Comparison of ENCODE assay signal across 1 cellular context in the genomic region with DNA sequence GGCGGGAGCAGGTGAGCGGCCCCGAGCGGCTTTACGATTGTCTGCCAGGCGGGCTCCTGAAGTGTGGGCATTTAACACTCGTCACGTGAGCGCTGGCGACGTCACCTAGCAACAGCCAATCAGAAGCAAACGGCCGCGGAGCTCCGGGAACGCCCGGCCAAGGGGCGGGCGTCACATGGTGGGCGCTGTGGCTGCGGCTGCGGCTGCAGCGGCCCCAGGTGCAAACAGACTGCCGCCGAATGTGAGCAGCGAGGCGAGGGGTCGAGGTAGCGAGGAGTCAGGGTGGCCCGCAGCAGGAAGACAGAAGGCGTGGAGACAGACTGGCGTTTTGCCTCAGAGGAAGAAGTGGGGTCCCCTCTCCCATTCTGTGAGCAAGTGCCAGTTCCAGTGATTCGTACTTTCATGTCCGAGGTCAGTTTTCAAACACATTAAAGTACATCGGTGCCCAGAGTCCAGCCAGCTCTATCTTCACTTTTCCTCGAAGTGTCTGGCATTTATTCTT.
A peak's percentile ranks its signal among the peaks of the same experiment; 100 is the strongest.
TF ChIP-seq lines count a peak whose summit lies in the region.

A gene (minus strand): TSS at position 43 of the 502 bp plus-strand sequence. CDS start 362 bp downstream, outside the sequence.

TF ChIP-seq in WTC11, 78 proteins besides CTCF, POLR2A, EP300 and RAD21 (continued from another document and continues in another):
- TF ChIP-seq, protein P1, sequence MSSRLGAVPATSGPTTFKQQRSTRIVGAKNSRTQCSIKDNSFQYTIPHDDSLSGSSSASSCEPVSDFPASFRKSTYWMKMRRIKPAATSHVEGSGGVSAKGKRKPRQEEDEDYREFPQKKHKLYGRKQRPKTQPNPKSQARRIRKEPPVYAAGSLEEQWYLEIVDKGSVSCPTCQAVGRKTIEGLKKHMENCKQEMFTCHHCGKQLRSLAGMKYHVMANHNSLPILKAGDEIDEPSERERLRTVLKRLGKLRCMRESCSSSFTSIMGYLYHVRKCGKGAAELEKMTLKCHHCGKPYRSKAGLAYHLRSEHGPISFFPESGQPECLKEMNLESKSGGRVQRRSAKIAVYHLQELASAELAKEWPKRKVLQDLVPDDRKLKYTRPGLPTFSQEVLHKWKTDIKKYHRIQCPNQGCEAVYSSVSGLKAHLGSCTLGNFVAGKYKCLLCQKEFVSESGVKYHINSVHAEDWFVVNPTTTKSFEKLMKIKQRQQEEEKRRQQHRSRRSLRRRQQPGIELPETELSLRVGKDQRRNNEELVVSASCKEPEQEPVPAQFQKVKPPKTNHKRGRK (CRISPR knock-in tag; IDR thresholded peaks at IDR 0.05; ENCODE audit: borderline replicate concordance) = no peak
- TF ChIP-seq ZNF416 (CRISPR knock-in tag; IDR thresholded peaks at IDR 0.05) = no peak
- TF ChIP-seq EMX1 (CRISPR knock-in tag; IDR thresholded peaks at IDR 0.05) = no peak
- no peak for TF ChIP-seq OVOL2 (CRISPR knock-in tag; IDR thresholded peaks at IDR 0.05; ENCODE audit: borderline replicate concordance)
- TF ChIP-seq, protein P2, sequence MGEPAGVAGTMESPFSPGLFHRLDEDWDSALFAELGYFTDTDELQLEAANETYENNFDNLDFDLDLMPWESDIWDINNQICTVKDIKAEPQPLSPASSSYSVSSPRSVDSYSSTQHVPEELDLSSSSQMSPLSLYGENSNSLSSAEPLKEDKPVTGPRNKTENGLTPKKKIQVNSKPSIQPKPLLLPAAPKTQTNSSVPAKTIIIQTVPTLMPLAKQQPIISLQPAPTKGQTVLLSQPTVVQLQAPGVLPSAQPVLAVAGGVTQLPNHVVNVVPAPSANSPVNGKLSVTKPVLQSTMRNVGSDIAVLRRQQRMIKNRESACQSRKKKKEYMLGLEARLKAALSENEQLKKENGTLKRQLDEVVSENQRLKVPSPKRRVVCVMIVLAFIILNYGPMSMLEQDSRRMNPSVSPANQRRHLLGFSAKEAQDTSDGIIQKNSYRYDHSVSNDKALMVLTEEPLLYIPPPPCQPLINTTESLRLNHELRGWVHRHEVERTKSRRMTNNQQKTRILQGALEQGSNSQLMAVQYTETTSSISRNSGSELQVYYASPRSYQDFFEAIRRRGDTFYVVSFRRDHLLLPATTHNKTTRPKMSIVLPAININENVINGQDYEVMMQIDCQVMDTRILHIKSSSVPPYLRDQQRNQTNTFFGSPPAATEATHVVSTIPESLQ (CRISPR knock-in tag; IDR thresholded peaks at IDR 0.05) = no peak
- no peak for TF ChIP-seq CBFB (CRISPR knock-in tag; IDR thresholded peaks at IDR 0.05; ENCODE audit: low read depth)
- no peak for TF ChIP-seq GTF2I (CRISPR knock-in tag; conservative IDR thresholded peaks at IDR 0.05)
- TF ChIP-seq, protein P3, sequence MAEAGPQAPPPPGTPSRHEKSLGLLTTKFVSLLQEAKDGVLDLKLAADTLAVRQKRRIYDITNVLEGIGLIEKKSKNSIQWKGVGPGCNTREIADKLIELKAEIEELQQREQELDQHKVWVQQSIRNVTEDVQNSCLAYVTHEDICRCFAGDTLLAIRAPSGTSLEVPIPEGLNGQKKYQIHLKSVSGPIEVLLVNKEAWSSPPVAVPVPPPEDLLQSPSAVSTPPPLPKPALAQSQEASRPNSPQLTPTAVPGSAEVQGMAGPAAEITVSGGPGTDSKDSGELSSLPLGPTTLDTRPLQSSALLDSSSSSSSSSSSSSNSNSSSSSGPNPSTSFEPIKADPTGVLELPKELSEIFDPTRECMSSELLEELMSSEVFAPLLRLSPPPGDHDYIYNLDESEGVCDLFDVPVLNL (CRISPR knock-in tag; IDR thresholded peaks at IDR 0.05; ENCODE audit: borderline replicate concordance, low read depth) = no peak
- TF ChIP-seq KAT7 (CRISPR knock-in tag; IDR thresholded peaks at IDR 0.05; ENCODE audit: borderline replicate concordance) = no peak
- 0 out of 2 replicates have a peak, but pooled peaks have one; percentile 26 for TF ChIP-seq ZNF121 (CRISPR knock-in tag; IDR thresholded peaks at IDR 0.05)
- TF ChIP-seq GRHL2 (CRISPR knock-in tag; IDR thresholded peaks at IDR 0.05; ENCODE audit: insufficient replicate concordance, severe bottlenecking) = no peak
- no peak for TF ChIP-seq ELF4 (CRISPR knock-in tag; IDR thresholded peaks at IDR 0.05; ENCODE audit: low read depth)
- TF ChIP-seq, protein P4, sequence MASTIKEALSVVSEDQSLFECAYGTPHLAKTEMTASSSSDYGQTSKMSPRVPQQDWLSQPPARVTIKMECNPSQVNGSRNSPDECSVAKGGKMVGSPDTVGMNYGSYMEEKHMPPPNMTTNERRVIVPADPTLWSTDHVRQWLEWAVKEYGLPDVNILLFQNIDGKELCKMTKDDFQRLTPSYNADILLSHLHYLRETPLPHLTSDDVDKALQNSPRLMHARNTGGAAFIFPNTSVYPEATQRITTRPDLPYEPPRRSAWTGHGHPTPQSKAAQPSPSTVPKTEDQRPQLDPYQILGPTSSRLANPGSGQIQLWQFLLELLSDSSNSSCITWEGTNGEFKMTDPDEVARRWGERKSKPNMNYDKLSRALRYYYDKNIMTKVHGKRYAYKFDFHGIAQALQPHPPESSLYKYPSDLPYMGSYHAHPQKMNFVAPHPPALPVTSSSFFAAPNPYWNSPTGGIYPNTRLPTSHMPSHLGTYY (CRISPR knock-in tag; IDR thresholded peaks at IDR 0.05) = no peak
- TF ChIP-seq, protein P5, sequence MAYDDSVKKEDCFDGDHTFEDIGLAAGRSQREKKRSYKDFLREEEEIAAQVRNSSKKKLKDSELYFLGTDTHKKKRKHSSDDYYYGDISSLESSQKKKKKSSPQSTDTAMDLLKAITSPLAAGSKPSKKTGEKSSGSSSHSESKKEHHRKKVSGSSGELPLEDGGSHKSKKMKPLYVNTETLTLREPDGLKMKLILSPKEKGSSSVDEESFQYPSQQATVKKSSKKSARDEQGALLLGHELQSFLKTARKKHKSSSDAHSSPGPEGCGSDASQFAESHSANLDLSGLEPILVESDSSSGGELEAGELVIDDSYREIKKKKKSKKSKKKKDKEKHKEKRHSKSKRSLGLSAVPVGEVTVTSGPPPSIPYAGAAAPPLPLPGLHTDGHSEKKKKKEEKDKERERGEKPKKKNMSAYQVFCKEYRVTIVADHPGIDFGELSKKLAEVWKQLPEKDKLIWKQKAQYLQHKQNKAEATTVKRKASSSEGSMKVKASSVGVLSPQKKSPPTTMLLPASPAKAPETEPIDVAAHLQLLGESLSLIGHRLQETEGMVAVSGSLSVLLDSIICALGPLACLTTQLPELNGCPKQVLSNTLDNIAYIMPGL (CRISPR knock-in tag; IDR thresholded peaks at IDR 0.05) = no peak
- TF ChIP-seq, protein P6, sequence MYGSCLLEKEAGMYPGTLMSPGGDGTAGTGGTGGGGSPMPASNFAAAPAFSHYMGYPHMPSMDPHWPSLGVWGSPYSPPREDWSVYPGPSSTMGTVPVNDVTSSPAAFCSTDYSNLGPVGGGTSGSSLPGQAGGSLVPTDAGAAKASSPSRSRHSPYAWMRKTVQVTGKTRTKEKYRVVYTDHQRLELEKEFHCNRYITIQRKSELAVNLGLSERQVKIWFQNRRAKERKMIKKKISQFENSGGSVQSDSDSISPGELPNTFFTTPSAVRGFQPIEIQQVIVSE (CRISPR knock-in tag; IDR thresholded peaks at IDR 0.05; ENCODE audit: borderline replicate concordance) = no peak
- TF ChIP-seq ZNF263 (CRISPR knock-in tag; IDR thresholded peaks at IDR 0.05; ENCODE audit: low read depth) = no peak
- no peak for TF ChIP-seq ZNF232 (CRISPR knock-in tag; IDR thresholded peaks at IDR 0.05)
- TF ChIP-seq, protein P7, sequence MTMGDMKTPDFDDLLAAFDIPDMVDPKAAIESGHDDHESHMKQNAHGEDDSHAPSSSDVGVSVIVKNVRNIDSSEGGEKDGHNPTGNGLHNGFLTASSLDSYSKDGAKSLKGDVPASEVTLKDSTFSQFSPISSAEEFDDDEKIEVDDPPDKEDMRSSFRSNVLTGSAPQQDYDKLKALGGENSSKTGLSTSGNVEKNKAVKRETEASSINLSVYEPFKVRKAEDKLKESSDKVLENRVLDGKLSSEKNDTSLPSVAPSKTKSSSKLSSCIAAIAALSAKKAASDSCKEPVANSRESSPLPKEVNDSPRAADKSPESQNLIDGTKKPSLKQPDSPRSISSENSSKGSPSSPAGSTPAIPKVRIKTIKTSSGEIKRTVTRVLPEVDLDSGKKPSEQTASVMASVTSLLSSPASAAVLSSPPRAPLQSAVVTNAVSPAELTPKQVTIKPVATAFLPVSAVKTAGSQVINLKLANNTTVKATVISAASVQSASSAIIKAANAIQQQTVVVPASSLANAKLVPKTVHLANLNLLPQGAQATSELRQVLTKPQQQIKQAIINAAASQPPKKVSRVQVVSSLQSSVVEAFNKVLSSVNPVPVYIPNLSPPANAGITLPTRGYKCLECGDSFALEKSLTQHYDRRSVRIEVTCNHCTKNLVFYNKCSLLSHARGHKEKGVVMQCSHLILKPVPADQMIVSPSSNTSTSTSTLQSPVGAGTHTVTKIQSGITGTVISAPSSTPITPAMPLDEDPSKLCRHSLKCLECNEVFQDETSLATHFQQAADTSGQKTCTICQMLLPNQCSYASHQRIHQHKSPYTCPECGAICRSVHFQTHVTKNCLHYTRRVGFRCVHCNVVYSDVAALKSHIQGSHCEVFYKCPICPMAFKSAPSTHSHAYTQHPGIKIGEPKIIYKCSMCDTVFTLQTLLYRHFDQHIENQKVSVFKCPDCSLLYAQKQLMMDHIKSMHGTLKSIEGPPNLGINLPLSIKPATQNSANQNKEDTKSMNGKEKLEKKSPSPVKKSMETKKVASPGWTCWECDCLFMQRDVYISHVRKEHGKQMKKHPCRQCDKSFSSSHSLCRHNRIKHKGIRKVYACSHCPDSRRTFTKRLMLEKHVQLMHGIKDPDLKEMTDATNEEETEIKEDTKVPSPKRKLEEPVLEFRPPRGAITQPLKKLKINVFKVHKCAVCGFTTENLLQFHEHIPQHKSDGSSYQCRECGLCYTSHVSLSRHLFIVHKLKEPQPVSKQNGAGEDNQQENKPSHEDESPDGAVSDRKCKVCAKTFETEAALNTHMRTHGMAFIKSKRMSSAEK (CRISPR knock-in tag; IDR thresholded peaks at IDR 0.05; ENCODE audit: borderline replicate concordance) = no peak
- no peak for TF ChIP-seq FOXP1 (CRISPR knock-in tag; IDR thresholded peaks at IDR 0.05; ENCODE audit: borderline replicate concordance)
- TF ChIP-seq FOXK1 (CRISPR knock-in tag; IDR thresholded peaks at IDR 0.05) = peak; percentile 67
- no peak for TF ChIP-seq NFATC4 (CRISPR knock-in tag; IDR thresholded peaks at IDR 0.05)
- TF ChIP-seq RORB (CRISPR knock-in tag; IDR thresholded peaks at IDR 0.05) = no peak
- TF ChIP-seq ZBTB21 (CRISPR knock-in tag; IDR thresholded peaks at IDR 0.05; ENCODE audit: borderline replicate concordance) = no peak
- TF ChIP-seq ATF1 (CRISPR knock-in tag; IDR thresholded peaks at IDR 0.05) = no peak
- 0 out of 2 replicates have a peak, but pooled peaks have one; percentile 29 for TF ChIP-seq NR2C2 (CRISPR knock-in tag; IDR thresholded peaks at IDR 0.05)
- TF ChIP-seq SOX15 (CRISPR knock-in tag; IDR thresholded peaks at IDR 0.05) = no peak
- TF ChIP-seq ZNF317 (CRISPR knock-in tag; IDR thresholded peaks at IDR 0.05; ENCODE audit: borderline replicate concordance, low read depth) = no peak
- TF ChIP-seq TEAD4 (CRISPR knock-in tag; IDR thresholded peaks at IDR 0.05) = no peak
- TF ChIP-seq, protein P8, sequence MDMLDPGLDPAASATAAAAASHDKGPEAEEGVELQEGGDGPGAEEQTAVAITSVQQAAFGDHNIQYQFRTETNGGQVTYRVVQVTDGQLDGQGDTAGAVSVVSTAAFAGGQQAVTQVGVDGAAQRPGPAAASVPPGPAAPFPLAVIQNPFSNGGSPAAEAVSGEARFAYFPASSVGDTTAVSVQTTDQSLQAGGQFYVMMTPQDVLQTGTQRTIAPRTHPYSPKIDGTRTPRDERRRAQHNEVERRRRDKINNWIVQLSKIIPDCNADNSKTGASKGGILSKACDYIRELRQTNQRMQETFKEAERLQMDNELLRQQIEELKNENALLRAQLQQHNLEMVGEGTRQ (CRISPR knock-in tag; IDR thresholded peaks at IDR 0.05) = peak; percentile 95
- TF ChIP-seq, protein P9, sequence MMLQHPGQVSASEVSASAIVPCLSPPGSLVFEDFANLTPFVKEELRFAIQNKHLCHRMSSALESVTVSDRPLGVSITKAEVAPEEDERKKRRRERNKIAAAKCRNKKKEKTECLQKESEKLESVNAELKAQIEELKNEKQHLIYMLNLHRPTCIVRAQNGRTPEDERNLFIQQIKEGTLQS (CRISPR knock-in tag; conservative IDR thresholded peaks at IDR 0.05) = no peak
- TF ChIP-seq FOXJ3 (CRISPR knock-in tag; IDR thresholded peaks at IDR 0.05; ENCODE audit: borderline replicate concordance) = no peak
- TF ChIP-seq CREM (CRISPR knock-in tag; IDR thresholded peaks at IDR 0.05) = peak; percentile 43; the same call in 1 of the 2 replicates
- TF ChIP-seq, protein P10, sequence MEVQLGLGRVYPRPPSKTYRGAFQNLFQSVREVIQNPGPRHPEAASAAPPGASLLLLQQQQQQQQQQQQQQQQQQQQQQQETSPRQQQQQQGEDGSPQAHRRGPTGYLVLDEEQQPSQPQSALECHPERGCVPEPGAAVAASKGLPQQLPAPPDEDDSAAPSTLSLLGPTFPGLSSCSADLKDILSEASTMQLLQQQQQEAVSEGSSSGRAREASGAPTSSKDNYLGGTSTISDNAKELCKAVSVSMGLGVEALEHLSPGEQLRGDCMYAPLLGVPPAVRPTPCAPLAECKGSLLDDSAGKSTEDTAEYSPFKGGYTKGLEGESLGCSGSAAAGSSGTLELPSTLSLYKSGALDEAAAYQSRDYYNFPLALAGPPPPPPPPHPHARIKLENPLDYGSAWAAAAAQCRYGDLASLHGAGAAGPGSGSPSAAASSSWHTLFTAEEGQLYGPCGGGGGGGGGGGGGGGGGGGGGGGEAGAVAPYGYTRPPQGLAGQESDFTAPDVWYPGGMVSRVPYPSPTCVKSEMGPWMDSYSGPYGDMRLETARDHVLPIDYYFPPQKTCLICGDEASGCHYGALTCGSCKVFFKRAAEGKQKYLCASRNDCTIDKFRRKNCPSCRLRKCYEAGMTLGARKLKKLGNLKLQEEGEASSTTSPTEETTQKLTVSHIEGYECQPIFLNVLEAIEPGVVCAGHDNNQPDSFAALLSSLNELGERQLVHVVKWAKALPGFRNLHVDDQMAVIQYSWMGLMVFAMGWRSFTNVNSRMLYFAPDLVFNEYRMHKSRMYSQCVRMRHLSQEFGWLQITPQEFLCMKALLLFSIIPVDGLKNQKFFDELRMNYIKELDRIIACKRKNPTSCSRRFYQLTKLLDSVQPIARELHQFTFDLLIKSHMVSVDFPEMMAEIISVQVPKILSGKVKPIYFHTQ (CRISPR knock-in tag; IDR thresholded peaks at IDR 0.05) = no peak
- TF ChIP-seq, protein P11, sequence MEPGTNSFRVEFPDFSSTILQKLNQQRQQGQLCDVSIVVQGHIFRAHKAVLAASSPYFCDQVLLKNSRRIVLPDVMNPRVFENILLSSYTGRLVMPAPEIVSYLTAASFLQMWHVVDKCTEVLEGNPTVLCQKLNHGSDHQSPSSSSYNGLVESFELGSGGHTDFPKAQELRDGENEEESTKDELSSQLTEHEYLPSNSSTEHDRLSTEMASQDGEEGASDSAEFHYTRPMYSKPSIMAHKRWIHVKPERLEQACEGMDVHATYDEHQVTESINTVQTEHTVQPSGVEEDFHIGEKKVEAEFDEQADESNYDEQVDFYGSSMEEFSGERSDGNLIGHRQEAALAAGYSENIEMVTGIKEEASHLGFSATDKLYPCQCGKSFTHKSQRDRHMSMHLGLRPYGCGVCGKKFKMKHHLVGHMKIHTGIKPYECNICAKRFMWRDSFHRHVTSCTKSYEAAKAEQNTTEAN (CRISPR knock-in tag; IDR thresholded peaks at IDR 0.05) = peak; percentile 55; the same call in 1 of the 2 replicates
- no peak for TF ChIP-seq ZNF219 (CRISPR knock-in tag; IDR thresholded peaks at IDR 0.05; ENCODE audit: borderline replicate concordance)
- TF ChIP-seq SMAD3 (CRISPR knock-in tag; IDR thresholded peaks at IDR 0.05; ENCODE audit: borderline replicate concordance) = no peak
- TF ChIP-seq SMAD4 (CRISPR knock-in tag; IDR thresholded peaks at IDR 0.05) = no peak
